In genomic region chr1:35192853-35193664, GRCh38 we compare ENCODE assay signal across 1 cellular context.
A peak's percentile ranks its signal among the peaks of the same experiment; 100 is the strongest.
TF ChIP-seq lines count a peak whose summit lies in the region.

Gene SFPQ (minus strand): TSS chr1:35193145. CDS start chr1:35193049, 96 bp downstream.

TF ChIP-seq in HEK293, 187 proteins besides CTCF, POLR2A, EP300 and RAD21 (continued from another document and continues in another):
- TF ChIP-seq ZNF280C (tag by site-specific recombination; IDR thresholded peaks at IDR 0.05) (no peak), ZNF785 (tag by site-specific recombination; IDR thresholded peaks at IDR 0.05) (peak; percentile 60; the same call in 1 of the 2 replicates), ZNF514 (tag by site-specific recombination; IDR thresholded peaks at IDR 0.05) (no peak), ZBTB6 (tag by site-specific recombination; IDR thresholded peaks at IDR 0.05) (no peak), ZNF654 (tag by site-specific recombination; IDR thresholded peaks at IDR 0.05; ENCODE audit: low read depth) (peak; percentile 1; the same call in 1 of the 2 replicates), ZFP41 (tag by site-specific recombination; IDR thresholded peaks at IDR 0.05; ENCODE audit: borderline replicate concordance) (no peak), TRIM28 (IDR thresholded peaks at IDR 0.05; ENCODE audit: borderline replicate concordance, low read length) (no peak), ZNF350 (tag by site-specific recombination; IDR thresholded peaks at IDR 0.05) (no peak), ZNF677 (tag by site-specific recombination; IDR thresholded peaks at IDR 0.05) (no peak), AEBP2 (tag by site-specific recombination; IDR thresholded peaks at IDR 0.05; ENCODE audit: borderline replicate concordance) (no peak), ZNF394 (tag by site-specific recombination; IDR thresholded peaks at IDR 0.05; ENCODE audit: borderline replicate concordance) (0 out of 2 replicates have a peak, but pooled peaks have one; percentile 45), SP2 (tag by site-specific recombination; IDR thresholded peaks at IDR 0.05) (peak; percentile 97), ZNF202 (tag by site-specific recombination; IDR thresholded peaks at IDR 0.05; ENCODE audit: borderline replicate concordance) (no peak), ZNF391 (tag by site-specific recombination; IDR thresholded peaks at IDR 0.05; ENCODE audit: borderline replicate concordance, low read depth) (peak; percentile 84), ZSCAN30 (tag by site-specific recombination; IDR thresholded peaks at IDR 0.05) (peak; percentile 73; the same call in 1 of the 2 replicates), GLIS1 (tag by site-specific recombination; IDR thresholded peaks at IDR 0.05) (no peak), ZNF544 (tag by site-specific recombination; IDR thresholded peaks at IDR 0.05) (no peak), ZNF10 (tag by site-specific recombination; IDR thresholded peaks at IDR 0.05) (peak; percentile 45; the same call in 1 of the 2 replicates), PRDM1 (tag by site-specific recombination; IDR thresholded peaks at IDR 0.05) (peak; percentile 77), ZNF184 (tag by site-specific recombination; IDR thresholded peaks at IDR 0.05) (peak; percentile 39; the same call in 1 of the 2 replicates), ZSCAN23 (tag by site-specific recombination; IDR thresholded peaks at IDR 0.05) (peak; percentile 60; the same call in 1 of the 2 replicates), ZNF558 (tag by site-specific recombination; IDR thresholded peaks at IDR 0.05) (no peak), ZNF585B (tag by site-specific recombination; IDR thresholded peaks at IDR 0.05) (no peak), ZNF2 (tag by site-specific recombination; IDR thresholded peaks at IDR 0.05) (peak; percentile 93), ZNF239 (tag by site-specific recombination; IDR thresholded peaks at IDR 0.05) (0 out of 2 replicates have a peak, but pooled peaks have one; percentile 46), ZNF704 (tag by site-specific recombination; IDR thresholded peaks at IDR 0.05) (no peak), ZNF518A (tag by site-specific recombination; conservative IDR thresholded peaks at IDR 0.05; ENCODE audit: low read depth) (no peak), ZNF645 (tag by site-specific recombination; IDR thresholded peaks at IDR 0.05) (peak; percentile 50; the same call in 1 of the 2 replicates), ZNF692 (tag by site-specific recombination; IDR thresholded peaks at IDR 0.05) (peak; percentile 59; the same call in 1 of the 2 replicates), HOXD13 (CRISPR knock-in tag; IDR thresholded peaks at IDR 0.05; ENCODE audit: borderline replicate concordance) (no peak), OVOL3 (tag by site-specific recombination; IDR thresholded peaks at IDR 0.05) (peak; percentile 85), BCL11A (tag by site-specific recombination; IDR thresholded peaks at IDR 0.05; ENCODE audit: low read depth) (no peak), KLF16 (tag by site-specific recombination; IDR thresholded peaks at IDR 0.05) (peak; percentile 63; the same call in 1 of the 2 replicates), ZNF473 (tag by site-specific recombination; IDR thresholded peaks at IDR 0.05) (no peak), ZBTB26 (tag by site-specific recombination; optimal IDR thresholded peaks at IDR 0.05) (peak; percentile 59), ZBTB44 (tag by site-specific recombination; IDR thresholded peaks at IDR 0.05) (no peak), ZNF221 (tag by site-specific recombination; IDR thresholded peaks at IDR 0.05; ENCODE audit: borderline replicate concordance) (no peak; the same call in 1 of the 2 replicates), ZNF433 (tag by site-specific recombination; IDR thresholded peaks at IDR 0.05; ENCODE audit: low read depth) (no peak), ZNF549 (tag by site-specific recombination; IDR thresholded peaks at IDR 0.05) (no peak), KLF9 (tag by site-specific recombination; IDR thresholded peaks at IDR 0.05; ENCODE audit: low read depth) (peak; percentile 71), ZNF76 (tag by site-specific recombination; IDR thresholded peaks at IDR 0.05; ENCODE audit: borderline replicate concordance, low read depth) (peak; percentile 51; the same call in 1 of the 2 replicates), ZNF501 (tag by site-specific recombination; IDR thresholded peaks at IDR 0.05) (peak; percentile 78), ZFP37 (tag by site-specific recombination; IDR thresholded peaks at IDR 0.05) (no peak; the same call in 1 of the 2 replicates), ZNF513 (tag by site-specific recombination; IDR thresholded peaks at IDR 0.05) (no peak), ZFP69B (tag by site-specific recombination; IDR thresholded peaks at IDR 0.05) (peak; percentile 55; the same call in 1 of the 2 replicates), ZNF521 (tag by site-specific recombination; IDR thresholded peaks at IDR 0.05) (no peak)
